Comparison of ENCODE assay signal across 16 cellular contexts in genomic region chr4:850323-850945, GRCh38. TPM values are rescaled to one million over a fixed set of nuclear protein-coding genes. Genes with fewer than 3 reads are reported as not detected.
A peak's percentile ranks its signal among the peaks of the same experiment; 100 is the strongest.
DNase-seq lines count a peak whose midpoint lies in the region; TF ChIP-seq lines count a peak whose summit lies in the region.
"Had no signal": no experiment of that assay in that cellular context is flagged by ENCODE, and none has a peak within 500 bp of the region (broad histone marks: within the 10 kb centered on the region; RNA-seq: fewer than 3 reads in every experiment).

No MANE protein-coding gene starts in this region.

- intact Hi-C loops in activated CD4-positive, alpha-beta T cell treated with anti-CD3 and anti-CD28 coated beads, Interleukin-2, amount 10 ng/mL, durations not matched to agents 24 days and 14 days (cut with micrococcal nuclease), result no loop called here

- H3K4me1 ChIP-seq in osteoblast (ENCODE audit: insufficient read depth, low read length) (peaks cover 6% of the 10 kb centered on the region), SJCRH30 (no peaks in the 10 kb centered on the region)
- H3K4me1 ChIP-seq: BE2C had no signal

- H3K9me3 ChIP-seq in osteoblast (ENCODE audit: low read depth, low read length) (no peaks in the 10 kb centered on the region), SJCRH30 (replicated peaks) (peaks cover 1% of the 10 kb centered on the region; the same call in 1 of the 2 replicates)
- H3K9me3 ChIP-seq: BE2C had no signal

- peaks cover 5% of the 10 kb centered on the region for H3K4me1 Mint-ChIP-seq in chondrocyte (ENCODE audit: low read depth)
- no peaks in the 10 kb centered on the region for H3K4me1 Mint-ChIP-seq in activated CD4-positive, alpha-beta T cell treated with anti-CD3 and anti-CD28 coated beads, Interleukin-2, amount 10 ng/mL, durations not matched to agents 24 days and 14 days

- no peak overlapping the region for H2AFZ ChIP-seq in osteoblast (ENCODE audit: low read length)

- H3K27me3 ChIP-seq in osteoblast (ENCODE audit: insufficient read depth, low read length) (no peaks in the 10 kb centered on the region), SJCRH30 (no peaks in the 10 kb centered on the region)
- H3K27me3 ChIP-seq: BE2C had no signal

- DNase-seq in NCI-H82 (lab: John Stamatoyannopoulos, UW) (peak; percentile 61), NCI-H82 treated with DMSO at 0.1 percent for 48 hours (lab: John Stamatoyannopoulos, UW; ENCODE audit: unreplicated experiment) (no peak), A172 (ENCODE audit: low spot score) (peak; percentile 51), chondrocyte (ENCODE audit: low spot score) (peak; percentile 79), osteoblast (ENCODE audit: insufficient read length, low spot score, missing footprints) (peak; percentile 82), SJCRH30 (no peak), hepatic stellate cell (ENCODE audit: low spot score) (no peak)
- no peak for DNase-seq in activated CD4-positive, alpha-beta T cell treated with anti-CD3 and anti-CD28 coated beads, Interleukin-2, amount 10 ng/mL, durations not matched to agents 24 days and 14 days
- DNase-seq: BE2C; CD4-positive, alpha-beta T cell; DMS53; GOT3; NCI-H1092 treated with DMSO at 0.1 percent for 48 hours; NCI-H2081; SIG-M5 had no signal

- H3K27ac ChIP-seq in osteoblast (ENCODE audit: low read depth, low read length) (no peak overlapping the region), SJCRH30 (no peak overlapping the region)

- H3K4me3 ChIP-seq in osteoblast (ENCODE audit: insufficient read depth, low read length), result no peak overlapping the region
- no peak overlapping the region for H3K4me3 ChIP-seq in SJCRH30
- H3K4me3 ChIP-seq: K562 had no signal

- H3K4me2 ChIP-seq in osteoblast (ENCODE audit: insufficient read depth, low read length), result no peak overlapping the region

- no peak overlapping the region for H3K4me3 Mint-ChIP-seq in chondrocyte (ENCODE audit: unreplicated experiment)
- H3K4me3 Mint-ChIP-seq in activated CD4-positive, alpha-beta T cell treated with anti-CD3 and anti-CD28 coated beads, Interleukin-2, amount 10 ng/mL, durations not matched to agents 24 days and 14 days, result no peak overlapping the region
- H3K4me3 Mint-ChIP-seq: CD4-positive, alpha-beta T cell had no signal

- no peaks in the 10 kb centered on the region for H3K9me3 Mint-ChIP-seq in chondrocyte (ENCODE audit: low read depth)
- no peaks in the 10 kb centered on the region for H3K9me3 Mint-ChIP-seq in activated CD4-positive, alpha-beta T cell treated with anti-CD3 and anti-CD28 coated beads, Interleukin-2, amount 10 ng/mL, durations not matched to agents 24 days and 14 days
- H3K9me3 Mint-ChIP-seq: CD4-positive, alpha-beta T cell had no signal

- H3K27ac Mint-ChIP-seq in chondrocyte (ENCODE audit: unreplicated experiment), result no peak overlapping the region
- no peak overlapping the region for H3K27ac Mint-ChIP-seq in activated CD4-positive, alpha-beta T cell treated with anti-CD3 and anti-CD28 coated beads, Interleukin-2, amount 10 ng/mL, durations not matched to agents 24 days and 14 days
- H3K27ac Mint-ChIP-seq: CD4-positive, alpha-beta T cell had no signal

- no peaks in the 10 kb centered on the region for H3K79me2 ChIP-seq in osteoblast (ENCODE audit: insufficient read depth, low read length)

- H3K36me3 Mint-ChIP-seq in chondrocyte (ENCODE audit: low read depth), result peaks cover 25% of the 10 kb centered on the region
- peaks cover 51% of the 10 kb centered on the region for H3K36me3 Mint-ChIP-seq in activated CD4-positive, alpha-beta T cell treated with anti-CD3 and anti-CD28 coated beads, Interleukin-2, amount 10 ng/mL, durations not matched to agents 24 days and 14 days (ENCODE audit: low read depth)

- H3K36me3 ChIP-seq in osteoblast (ENCODE audit: insufficient read depth, low read length) (peaks cover 12% of the 10 kb centered on the region), SJCRH30 (peaks cover 51% of the 10 kb centered on the region)

- TF ChIP-seq CTCF in chondrocyte (IDR thresholded peaks at IDR 0.05) (no peak), osteoblast (IDR thresholded peaks at IDR 0.05; ENCODE audit: extremely low read depth, low read depth, low read length) (no peak)

- H3K27me3 Mint-ChIP-seq in chondrocyte (ENCODE audit: low read depth), result no peaks in the 10 kb centered on the region
- H3K27me3 Mint-ChIP-seq in activated CD4-positive, alpha-beta T cell treated with anti-CD3 and anti-CD28 coated beads, Interleukin-2, amount 10 ng/mL, durations not matched to agents 24 days and 14 days, result no peaks in the 10 kb centered on the region
- H3K27me3 Mint-ChIP-seq: CD4-positive, alpha-beta T cell had no signal

- no peaks in the 10 kb centered on the region for H4K20me1 ChIP-seq in osteoblast (ENCODE audit: insufficient read depth, low read length)

RNA-seq across cellular contexts. Expression of gene CPLX1, which starts 24.5 kb away (rescaled TPM):
- 0.19 and 0.64 TPM in 2 replicates for total RNA-seq in A172 (2014; rRNA removed; shearing (Covaris generic))
- not detected in 3 replicates for total RNA-seq in chondrocyte
- not detected in 2 replicates for total RNA-seq in osteoblast
- total RNA-seq in SJCRH30 (2014; rRNA removed; shearing (Covaris generic)), result 0.28 and 0.59 TPM in 2 replicates
- 1.0 and 1.7 TPM in 2 replicates for total RNA-seq in activated CD4-positive, alpha-beta T cell treated with anti-CD3 and anti-CD28 coated beads, Interleukin-2, amount 10 ng/mL, durations not matched to agents 24 days and 14 days

Comparison
In these comparisons a context has a peak if more than half of its experiments do, and no peak if none do; other contexts are left out.
1. DNase-seq: peak in NCI-H82 (single experiment), A172 (single experiment), chondrocyte (single experiment) and osteoblast (single experiment); none in NCI-H82 treated with DMSO at 0.1 percent for 48 hours (single experiment), SJCRH30 (0 of 2), activated CD4-positive, alpha-beta T cell treated with anti-CD3 and anti-CD28 coated beads, Interleukin-2, amount 10 ng/mL, durations not matched to agents 24 days and 14 days (single experiment) and hepatic stellate cell (single experiment).